Comparison of ENCODE assay signal across 17 cellular contexts in the genomic region with DNA sequence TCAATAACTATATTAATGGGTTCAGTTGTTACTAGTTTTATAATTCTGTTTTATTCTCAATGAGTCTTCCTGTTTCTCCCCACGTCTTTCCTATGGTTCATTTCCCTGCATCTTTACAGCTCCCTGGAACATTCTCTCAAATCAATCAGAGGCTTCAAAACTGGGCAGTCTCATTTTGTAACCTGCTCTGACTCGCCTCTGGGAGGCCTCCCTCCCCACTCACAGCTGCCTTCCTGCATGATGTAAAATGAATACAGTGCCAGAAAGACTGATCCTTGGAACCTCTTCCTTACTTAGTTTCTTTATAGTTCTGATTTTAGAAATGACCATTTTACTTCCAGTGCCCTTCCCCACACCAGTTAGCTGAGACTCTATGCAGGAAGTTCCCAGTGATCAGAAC.
"Had no signal": no experiment of that assay in that cellular context is flagged by ENCODE, and none has a peak within 500 bp of the region (broad histone marks: within the 10 kb centered on the region; RNA-seq: fewer than 3 reads in every experiment).

No MANE protein-coding gene starts in this region.

- DNase-seq: activated CD4-positive, alpha-beta T cell treated with anti-CD3 and anti-CD28 coated beads for 1 hour; activated CD4-positive, alpha-beta T cell treated with anti-CD3 and anti-CD28 coated beads, Interleukin-2, amount 50 U/mL, for 4 hours; activated naive CD4-positive, alpha-beta T cell treated with Interleukin-2 at 50 U/mL for 16 hours; activated naive CD8-positive, alpha-beta T cell treated with anti-CD3 and anti-CD28 coated beads, Interleukin-2, amount 50 U/mL, for 24 hours; activated T-cell treated with anti-CD3 and anti-CD28 coated beads for 4 hours; hypothalamus; mesendoderm; stimulated activated CD4-positive, alpha-beta T cell treated with anti-CD3 and anti-CD28 coated beads, Interleukin-15, amount 100 ng/mL, for 24 hours; stimulated activated CD4-positive, alpha-beta T cell treated with anti-CD3 and anti-CD28 coated beads, Interleukin-4, amount 100 ng/mL, for 24 hours; stimulated activated naive CD4-positive, alpha-beta T cell; substantia nigra; T-helper 1 cell; T1000; transverse colon had no signal

- H3K27ac ChIP-seq: ascending aorta, cardiac muscle cell, transverse colon had no signal

- H3K27me3 ChIP-seq: ascending aorta, cardiac muscle cell, transverse colon had no signal

- ATAC-seq: activated naive CD8-positive, alpha-beta T cell treated with anti-CD3 and anti-CD28 coated beads, Interleukin-2, amount 50 U/mL, for 24 hours; natural killer cell treated with Interleukin-12 subunit alpha and Interleukin-12 subunit beta and Interleukin-15 and Interleukin-18, amount 100 ng/mL, for 72 hours had no signal

- H3K4me1 ChIP-seq: ascending aorta, transverse colon had no signal

- H3K4me3 ChIP-seq: ascending aorta, cardiac muscle cell, transverse colon had no signal

- H3K9me3 ChIP-seq: ascending aorta, transverse colon had no signal

- H3K36me3 ChIP-seq: ascending aorta, cardiac muscle cell, transverse colon had no signal
